Comparison of ENCODE assay signal across 1 cellular context in genomic region chr7:158027646-158028045, GRCh38.
TF ChIP-seq lines count a peak whose summit lies in the region.

No MANE protein-coding gene starts in this region.

TF ChIP-seq in HepG2, 621 proteins besides CTCF, POLR2A, EP300 and RAD21 (continued from another document):
- TF ChIP-seq TGIF2 (CRISPR knock-in tag; IDR thresholded peaks at IDR 0.05) = no peak
- TF ChIP-seq PRMT3 (CRISPR knock-in tag; IDR thresholded peaks at IDR 0.05; ENCODE audit: borderline replicate concordance, low read depth) = no peak
- TF ChIP-seq MBNL3 (CRISPR knock-in tag; conservative IDR thresholded peaks at IDR 0.05) = no peak
- TF ChIP-seq ZGPAT (CRISPR knock-in tag; IDR thresholded peaks at IDR 0.05) = no peak
- TF ChIP-seq NFE2L2 (IDR thresholded peaks at IDR 0.05; ENCODE audit: low read length) = no peak
- TF ChIP-seq SCMH1 (CRISPR knock-in tag; IDR thresholded peaks at IDR 0.05; ENCODE audit: borderline replicate concordance) = no peak
- TF ChIP-seq ELF3 (CRISPR knock-in tag; IDR thresholded peaks at IDR 0.05) = no peak
